Comparison of ENCODE assay signal across 21 cellular contexts in the genomic region with DNA sequence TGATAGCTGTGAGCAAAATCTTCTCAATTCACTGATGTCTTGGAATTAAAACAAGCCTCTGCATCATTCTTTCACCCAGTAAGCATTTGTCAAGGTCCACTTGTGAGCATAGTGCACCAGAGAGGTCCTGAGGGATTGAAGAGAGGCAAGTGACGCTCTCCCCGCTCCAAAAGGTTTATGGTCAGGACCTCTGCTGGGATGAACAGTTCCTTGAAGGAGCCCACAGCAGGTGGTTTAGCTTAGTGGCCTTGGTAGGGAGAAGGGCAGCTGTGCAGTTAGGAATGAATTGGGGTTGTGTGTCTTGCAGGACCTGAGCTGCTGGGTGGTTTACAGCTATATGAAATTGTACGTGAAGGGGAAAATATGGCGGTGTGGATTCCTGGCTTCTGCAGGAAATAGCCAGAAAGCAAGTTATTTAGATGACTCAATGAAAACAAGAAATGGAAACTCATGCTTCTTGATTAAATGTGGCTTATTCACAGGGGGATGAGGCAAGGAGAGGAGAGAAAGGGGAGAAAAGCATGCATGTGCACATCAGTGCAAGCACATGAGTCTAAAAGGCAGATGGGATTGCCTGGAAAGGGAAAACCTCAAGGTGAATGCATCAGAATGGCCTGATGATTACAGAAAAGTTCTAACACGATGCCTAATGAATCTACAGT. TPM values are rescaled to one million over a fixed set of nuclear protein-coding genes. Genes with fewer than 3 reads are reported as not detected.
A peak's percentile ranks its signal among the peaks of the same experiment; 100 is the strongest.
DNase-seq lines count a peak whose midpoint lies in the region; ATAC-seq, FAIRE-seq and TF ChIP-seq lines count a peak whose summit lies in the region.
"Had no signal": no experiment of that assay in that cellular context is flagged by ENCODE, and none has a peak within 500 bp of the region (broad histone marks: within the 10 kb centered on the region; RNA-seq: fewer than 3 reads in every experiment).

No MANE protein-coding gene starts in this region.

- H4K20me1 ChIP-seq in HepG2 (ENCODE audit: insufficient read depth, low read length): no peaks in the 10 kb centered on the region
- H4K20me1 ChIP-seq: BLaER1 had no signal

- no peak overlapping the region for H3K4me3 Mint-ChIP-seq in chondrocyte (ENCODE audit: unreplicated experiment)
- H3K4me3 Mint-ChIP-seq: CD4-positive, alpha-beta memory T cell had no signal

- no peak for TF ChIP-seq RAD21 in HepG2 (CRISPR knock-in tag; IDR thresholded peaks at IDR 0.05)

- H3K36me3 ChIP-seq in right lobe of liver (no peaks in the 10 kb centered on the region), HepG2 (replicated peaks in 1 of 2; ENCODE audit: control insufficient read depth in 1 of 2, insufficient read depth in 2 of 2, low read length in 2 of 2) (no peaks in the 10 kb centered on the region)
- H3K36me3 ChIP-seq: BLaER1 had no signal

- no peak overlapping the region for H2AFZ ChIP-seq in HepG2 (ENCODE audit: low read length)

- no peaks in the 10 kb centered on the region for H3K79me2 ChIP-seq in HepG2 (ENCODE audit: insufficient read depth, low read length)

- peak overlapping the region; percentile 15 for H3K27ac Mint-ChIP-seq in chondrocyte (ENCODE audit: unreplicated experiment)
- H3K27ac Mint-ChIP-seq: CD4-positive, alpha-beta memory T cell had no signal

- no peak overlapping the region for H3K4me3 ChIP-seq in right lobe of liver
- no peak overlapping the region for H3K4me3 ChIP-seq in HepG2 (replicated peaks in 1 of 3; ENCODE audit: insufficient read depth in 1 of 3, low read depth in 2 of 3, low read length in 3 of 3)
- H3K4me3 ChIP-seq: BLaER1 had no signal

- ATAC-seq in right lobe of liver (no peak), HepG2 (no peak)

- intact Hi-C loops in right lobe of liver (cut with DNase I): no loop called here
- intact Hi-C loops in HepG2 (cut with micrococcal nuclease; ENCODE audit: unreplicated experiment): no loop called here

- POLR2A ChIA-PET in HepG2 (lab: Yijun Ruan, JAX): no interaction called here

- in situ Hi-C loops in HepG2 (cut with HindIII; ENCODE audit: extremely low pct_ligation_motif_present, low pct_unique_long_range_greater_than_20kb): no loop called here

- TF ChIP-seq EP300 in HepG2 (IDR thresholded peaks at IDR 0.05; ENCODE audit: low read depth in 2 of 2, low read length in 2 of 2) (no peak), HepG2 (CRISPR knock-in tag; IDR thresholded peaks at IDR 0.05; ENCODE audit: borderline replicate concordance) (no peak)

- no peaks in the 10 kb centered on the region for H3K36me3 Mint-ChIP-seq in chondrocyte (ENCODE audit: low read depth)
- H3K36me3 Mint-ChIP-seq: CD4-positive, alpha-beta memory T cell had no signal

- H3K9ac ChIP-seq in HepG2 (ENCODE audit: insufficient read depth, low read depth, low read length): no peak overlapping the region
- H3K9ac ChIP-seq: BLaER1, KMS-11 had no signal

- H3K27me3 ChIP-seq in right lobe of liver (no peaks in the 10 kb centered on the region), HepG2 (ENCODE audit: control insufficient read depth in 1 of 2, insufficient read depth in 2 of 2, low read length in 2 of 2) (no peaks in the 10 kb centered on the region)
- H3K27me3 ChIP-seq: BLaER1 had no signal

- no peaks in the 10 kb centered on the region for H3K27me3 Mint-ChIP-seq in chondrocyte (ENCODE audit: low read depth)

- H3K4me1 ChIP-seq in right lobe of liver (peaks cover 0 to 46% (median 21%) of the 10 kb centered on the region in 4 donors), HepG2 (ENCODE audit: insufficient read depth, low read length) (peaks cover 40% of the 10 kb centered on the region)

- WGBS in right lobe of liver (ENCODE audit: insufficient coverage, low coverage, low lambda C conversion rate, missing lambda C conversion rate): 89% methylated on average over 4 of the region's 5 CpGs
- WGBS in HepG2 (ENCODE audit: low lambda C conversion rate): 72% methylated on average over 5 of the region's 5 CpGs

- H3K9me3 ChIP-seq in right lobe of liver (no peaks in the 10 kb centered on the region), HepG2 (ENCODE audit: low read length) (no peaks in the 10 kb centered on the region)
- H3K9me3 ChIP-seq: BLaER1 had no signal

- BruUV-seq in HepG2 (replicated peaks; lab: Mats Ljungman, UMichigan): no TSS peak

- H3K4me1 Mint-ChIP-seq in chondrocyte (ENCODE audit: low read depth): peaks cover 19% of the 10 kb centered on the region
- H3K4me1 Mint-ChIP-seq: CD4-positive, alpha-beta memory T cell had no signal

- TF ChIP-seq CTCF in right lobe of liver (IDR thresholded peaks at IDR 0.05): no peak
- TF ChIP-seq CTCF in HepG2 (CRISPR knock-in tag; IDR thresholded peaks at IDR 0.05): no peak
- no peak for TF ChIP-seq CTCF in chondrocyte (IDR thresholded peaks at IDR 0.05)

- H3K4me2 ChIP-seq in HepG2 (ENCODE audit: low read depth, low read length): no peak overlapping the region
- H3K4me2 ChIP-seq: BLaER1, KMS-11 had no signal

- FAIRE-seq in HepG2 (lab: Jason Lieb, UNC): no peak
- FAIRE-seq: A204.1, GM12891, GM19239 had no signal

- no peaks in the 10 kb centered on the region for H3K9me3 Mint-ChIP-seq in chondrocyte (ENCODE audit: low read depth)
- H3K9me3 Mint-ChIP-seq: CD4-positive, alpha-beta memory T cell had no signal

- TF ChIP-seq POLR2A in right lobe of liver (IDR thresholded peaks at IDR 0.05) (no peak), HepG2 (IDR thresholded peaks at IDR 0.05; ENCODE audit: insufficient read depth in 1 of 2, low read depth in 2 of 2, low read length in 2 of 2) (no peak)

- DNase-seq in right lobe of liver (no peak), HepG2 (ENCODE audit: low spot score) (no peak), chondrocyte (ENCODE audit: low spot score) (no peak), myocyte (ENCODE audit: low read depth) (peak; percentile 43)
- DNase-seq in activated CD4-positive, alpha-beta T cell treated with anti-CD3 and anti-CD28 coated beads for 4 hours: no peak
- no peak for DNase-seq in NK-92 treated with Interleukin-12 subunit alpha and Interleukin-12 subunit beta, amount 100 ng/mL, for 24 hours (lab: John Stamatoyannopoulos, UW)
- no peak for DNase-seq in stimulated activated CD4-positive, alpha-beta T cell treated with anti-CD3 and anti-CD28 coated beads, Interleukin-4, amount 100 ng/mL, for 4 hours
- DNase-seq: CD4-positive, alpha-beta memory T cell; EL; MV-4-11; NCI-H1417; NCI-H187; NCI-H2107; NCI-H2227 treated with DMSO at 0.1 percent for 48 hours; NCI-H524; NCI-H82 had no signal

- H3K27ac ChIP-seq in right lobe of liver (peak overlapping the region in 2 of 3 donors; percentile 45 to 77), HepG2 (ENCODE audit: extremely low read length, insufficient read depth, low read length) (no peak overlapping the region)
- H3K27ac ChIP-seq: BLaER1, KMS-11 had no signal

- CTCF ChIA-PET in HepG2 (lab: Yijun Ruan, JAX; ENCODE audit: low intra/inter-chr PET ratio, low total read pairs): no interaction called here

TF ChIP-seq in HepG2, 621 proteins besides CTCF, POLR2A, EP300 and RAD21:
- TF ChIP-seq, protein P1, sequence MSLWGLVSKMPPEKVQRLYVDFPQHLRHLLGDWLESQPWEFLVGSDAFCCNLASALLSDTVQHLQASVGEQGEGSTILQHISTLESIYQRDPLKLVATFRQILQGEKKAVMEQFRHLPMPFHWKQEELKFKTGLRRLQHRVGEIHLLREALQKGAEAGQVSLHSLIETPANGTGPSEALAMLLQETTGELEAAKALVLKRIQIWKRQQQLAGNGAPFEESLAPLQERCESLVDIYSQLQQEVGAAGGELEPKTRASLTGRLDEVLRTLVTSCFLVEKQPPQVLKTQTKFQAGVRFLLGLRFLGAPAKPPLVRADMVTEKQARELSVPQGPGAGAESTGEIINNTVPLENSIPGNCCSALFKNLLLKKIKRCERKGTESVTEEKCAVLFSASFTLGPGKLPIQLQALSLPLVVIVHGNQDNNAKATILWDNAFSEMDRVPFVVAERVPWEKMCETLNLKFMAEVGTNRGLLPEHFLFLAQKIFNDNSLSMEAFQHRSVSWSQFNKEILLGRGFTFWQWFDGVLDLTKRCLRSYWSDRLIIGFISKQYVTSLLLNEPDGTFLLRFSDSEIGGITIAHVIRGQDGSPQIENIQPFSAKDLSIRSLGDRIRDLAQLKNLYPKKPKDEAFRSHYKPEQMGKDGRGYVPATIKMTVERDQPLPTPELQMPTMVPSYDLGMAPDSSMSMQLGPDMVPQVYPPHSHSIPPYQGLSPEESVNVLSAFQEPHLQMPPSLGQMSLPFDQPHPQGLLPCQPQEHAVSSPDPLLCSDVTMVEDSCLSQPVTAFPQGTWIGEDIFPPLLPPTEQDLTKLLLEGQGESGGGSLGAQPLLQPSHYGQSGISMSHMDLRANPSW (CRISPR knock-in tag; IDR thresholded peaks at IDR 0.05; ENCODE audit: borderline replicate concordance): no peak
TF ChIP-seq in HepG2: peak in this region for 0.

RNA-seq across cellular contexts. Expression of a gene that starts 42.0 kb away (rescaled TPM):
- total RNA-seq in right lobe of liver (100 to 1,000 TPM in 3 of 6 experiments, 10 to 100 TPM in 3; 52.5 to 124 (median 94.9) TPM), HepG2 (2016; rRNA removed; fragmentation: Illumina TruSeq; extraction: Trizol) (693 and 1,107 TPM in 2 replicates), chondrocyte (157 to 211 TPM (median 163 TPM) in 3 replicates), myocyte (151 and 317 TPM in 2 replicates)
- total RNA-seq in HepG2 (2016; cell fraction: cytosol; rRNA removed; fragmentation: Illumina TruSeq; extraction: Trizol; ENCODE audit: low read depth): 104 and 117 TPM in 2 replicates
- 685 and 1,185 TPM in 2 replicates for total RNA-seq in HepG2 (2016; cell fraction: insoluble cytoplasmic fraction; rRNA removed; fragmentation: Illumina TruSeq; extraction: Trizol)
- 142 and 153 TPM in 2 replicates for total RNA-seq in HepG2 (2016; cell fraction: membrane; rRNA removed; fragmentation: Illumina TruSeq; extraction: Trizol)
- total RNA-seq in HepG2 (2016; cell fraction: nucleus; rRNA removed; fragmentation: Illumina TruSeq; extraction: Trizol): 256 and 257 TPM in 2 replicates
- polyA plus RNA-seq in HepG2 (2011; rRNA removed): 113 and 182 TPM in 2 replicates
- 33.5 and 65.0 TPM in 2 replicates for polyA plus RNA-seq in HepG2 (2011; cell fraction: cytosol; rRNA removed)
- polyA plus RNA-seq in HepG2 (2011; cell fraction: nucleus; rRNA removed): 30.4 and 38.9 TPM in 2 replicates
- 190 and 260 TPM in 2 replicates for polyA plus RNA-seq in HepG2 (2012)
- polyA plus RNA-seq in HepG2 (2016; cell fraction: cytosol; fragmentation: Illumina TruSeq; extraction: Trizol; ENCODE audit: low read depth): 120 and 131 TPM in 2 replicates
- 1,199 and 1,366 TPM in 2 replicates for polyA plus RNA-seq in HepG2 (2016; cell fraction: insoluble cytoplasmic fraction; fragmentation: Illumina TruSeq; extraction: Trizol; ENCODE audit: low read depth)
- 144 and 151 TPM in 2 replicates for polyA plus RNA-seq in HepG2 (2016; cell fraction: membrane; fragmentation: Illumina TruSeq; extraction: Trizol; ENCODE audit: low read depth)
- polyA plus RNA-seq in HepG2 (2016; cell fraction: nucleus; fragmentation: Illumina TruSeq; extraction: Trizol; ENCODE audit: insufficient read depth, low read depth): 446 and 467 TPM in 2 replicates
- polyA minus RNA-seq in HepG2 (2011; rRNA and poly(A)+ RNA removed; ENCODE audit: low replicate concordance): 24.7 and 28.7 TPM in 2 replicates
- 45.4 and 50.6 TPM in 2 replicates for polyA minus RNA-seq in HepG2 (2011; cell fraction: cytosol; rRNA and poly(A)+ RNA removed)
- polyA minus RNA-seq in HepG2 (2011; cell fraction: nucleus; rRNA and poly(A)+ RNA removed): 145 and 207 TPM in 2 replicates
- polyA plus RNA-seq in myocyte (2012): 128 TPM
